ENCODE assay signal across 10 cellular contexts in genomic region chr1:161096514-161096913, GRCh38. TPM values are rescaled to one million over a fixed set of nuclear protein-coding genes. Genes with fewer than 3 reads are reported as not detected.
DNase-seq lines count a peak whose midpoint lies in the region; ATAC-seq lines count a peak whose summit lies in the region.
"Had no signal": no experiment of that assay in that cellular context is flagged by ENCODE, and none has a peak within 500 bp of the region (broad histone marks: within the 10 kb centered on the region; RNA-seq: fewer than 3 reads in every experiment).

No MANE protein-coding gene starts in this region.

- peak overlapping the region in 7 of 10 donors; percentile 83 to 100 (median 92) for H3K27ac Mint-ChIP-seq in naive thymus-derived CD8-positive, alpha-beta T cell

- POLR2A ChIA-PET in naive thymus-derived CD8-positive, alpha-beta T cell (lab: Charles Lee) = interaction anchor here (1.2 to 8.7 kb wide), 7 partner anchors 10 to 106 kb away, joined by 3 to 119 read pairs (median 18); partner anchors contain the start of genes ARHGAP30, F11R, NIT1 and PFDN2

- DNase-seq in CD1c-positive myeloid dendritic cell (ENCODE audit: extremely low spot score) = peak; percentile 62
- DNase-seq in LHCN-M2 (ENCODE audit: low read depth) = peak; percentile 67
- no peak for DNase-seq in naive thymus-derived CD8-positive, alpha-beta T cell
- no peak for DNase-seq in activated naive CD4-positive, alpha-beta T cell (lab: John Stamatoyannopoulos, UW)
- DNase-seq in COLO829 (ENCODE audit: low spot score) = no peak
- DNase-seq: activated gamma-delta T cell treated with Interleukin-2 at 50 U/mL for 16 hours, NCI-H510A had no signal

- peak; percentile 65 for ATAC-seq in esophagus mucosa
- no peak for ATAC-seq in naive thymus-derived CD8-positive, alpha-beta T cell
- no peak for ATAC-seq in HG03108 (IDR thresholded peaks at IDR 0.05; ENCODE audit: unreplicated experiment)
- ATAC-seq in GM19035 (IDR thresholded peaks at IDR 0.05; ENCODE audit: unreplicated experiment) = no peak

- peak overlapping the region in 3 of 10 donors; percentile 25 to 46 (median 33) for H3K4me3 Mint-ChIP-seq in naive thymus-derived CD8-positive, alpha-beta T cell

- peaks cover 18 to 41% (median 39%) of the 10 kb centered on the region in 4 donors for H3K4me1 Mint-ChIP-seq in naive thymus-derived CD8-positive, alpha-beta T cell

- H3K9me3 Mint-ChIP-seq in naive thymus-derived CD8-positive, alpha-beta T cell = peaks cover 0 to 5% (median 0%) of the 10 kb centered on the region in 9 donors

- H3K27me3 Mint-ChIP-seq in naive thymus-derived CD8-positive, alpha-beta T cell = peaks cover 0 to 4% (median 0%) of the 10 kb centered on the region in 5 donors

- H3K36me3 Mint-ChIP-seq in naive thymus-derived CD8-positive, alpha-beta T cell = peaks cover 0 to 23% (median 0%) of the 10 kb centered on the region in 3 donors

RNA-seq across cellular contexts. Expression of gene KLHDC9, which starts 1.6 kb away (rescaled TPM):
- total RNA-seq in LHCN-M2 (2014; rRNA removed) (0.29 and 0.71 TPM in 2 replicates), esophagus mucosa (4.5 TPM)
- polyA plus RNA-seq in LHCN-M2 (2012) = 0.58 TPM
- total RNA-seq in naive thymus-derived CD8-positive, alpha-beta T cell = under 1 TPM; 0.60 to 0.96 TPM
- 1 to 10 TPM in 1 of 3 donors, under 1 TPM in 2; 0.30 to 1.5 (median 0.62) TPM for polyA plus RNA-seq in naive thymus-derived CD8-positive, alpha-beta T cell

RNA-seq across cellular contexts. Expression of gene NECTIN4, which starts 7.2 kb away (rescaled TPM):
- total RNA-seq in LHCN-M2 (2014; rRNA removed) = 0.26 TPM in 1 of 2 replicates, not detected in the other
- 0.15 TPM for polyA plus RNA-seq in LHCN-M2 (2012)
- 115 TPM for total RNA-seq in esophagus mucosa
- total RNA-seq in naive thymus-derived CD8-positive, alpha-beta T cell = not detected
- not detected for polyA plus RNA-seq in naive thymus-derived CD8-positive, alpha-beta T cell

RNA-seq across cellular contexts. Expression of gene PFDN2, which starts 21.3 kb away (rescaled TPM):
- 58.6 and 87.5 TPM in 2 replicates for total RNA-seq in LHCN-M2 (2014; rRNA removed)
- 131 TPM for polyA plus RNA-seq in LHCN-M2 (2012)
- total RNA-seq in esophagus mucosa = 46.2 TPM
- total RNA-seq in naive thymus-derived CD8-positive, alpha-beta T cell = 10 to 100 TPM; 37.9 to 41.4 TPM
- 10 to 100 TPM; 74.6 to 91.3 (median 86.0) TPM for polyA plus RNA-seq in naive thymus-derived CD8-positive, alpha-beta T cell

RNA-seq across cellular contexts. Expression of gene NIT1, which starts 21.4 kb away (rescaled TPM):
- total RNA-seq in LHCN-M2 (2014; rRNA removed) (25.6 and 28.4 TPM in 2 replicates), esophagus mucosa (26.4 TPM)
- 41.1 TPM for polyA plus RNA-seq in LHCN-M2 (2012)
- total RNA-seq in naive thymus-derived CD8-positive, alpha-beta T cell = 10 to 100 TPM; 43.5 to 46.4 TPM
- 10 to 100 TPM; 16.8 to 25.0 (median 18.3) TPM for polyA plus RNA-seq in naive thymus-derived CD8-positive, alpha-beta T cell

RNA-seq across cellular contexts. Expression of gene ARHGAP30, which starts 26.8 kb away (rescaled TPM):
- not detected in 2 replicates for total RNA-seq in LHCN-M2 (2014; rRNA removed)
- 0.17 TPM for polyA plus RNA-seq in LHCN-M2 (2012)
- total RNA-seq in esophagus mucosa = 6.0 TPM
- 100 to 1,000 TPM; 220 to 233 TPM for total RNA-seq in naive thymus-derived CD8-positive, alpha-beta T cell
- 100 to 1,000 TPM; 110 to 207 (median 136) TPM for polyA plus RNA-seq in naive thymus-derived CD8-positive, alpha-beta T cell

Comparison
In these comparisons a context has a peak if more than half of its experiments do, and no peak if none do; other contexts are left out.
1. DNase-seq: peak in CD1c-positive myeloid dendritic cell (single experiment) and LHCN-M2 (single experiment); none in naive thymus-derived CD8-positive, alpha-beta T cell (0 of 10), activated naive CD4-positive, alpha-beta T cell (0 of 4) and COLO829 (single experiment).
2. RNA of gene NECTIN4, which starts 7.2 kb away (total RNA-seq): 115 TPM in esophagus mucosa (single experiment); not detected in naive thymus-derived CD8-positive, alpha-beta T cell and 0.26 TPM in LHCN-M2; every median in the first group is over 10 times any median in the second.